In genomic region chr1:31714442-31715096, GRCh38 we compare ENCODE assay signal across 8 cellular contexts. TPM values are rescaled to one million over a fixed set of nuclear protein-coding genes. Genes with fewer than 3 reads are reported as not detected.
DNase-seq lines count a peak whose midpoint lies in the region; ATAC-seq and TF ChIP-seq lines count a peak whose summit lies in the region.

No MANE protein-coding gene starts in this region.

- H3K4me3 Mint-ChIP-seq in glutamatergic neuron (ENCODE audit: unreplicated experiment) = peak overlapping the region; percentile 90

- peaks cover 0 to 65% (median 0%) of the 10 kb centered on the region in 3 experiments for H3K27me3 ChIP-seq in neuronal stem cell (ENCODE audit: control insufficient read depth in 3 of 3, insufficient read depth in 3 of 3, low read depth in 1 of 3, low read length in 3 of 3)

- no peaks in the 10 kb centered on the region for H3K36me3 ChIP-seq in neuronal stem cell (replicated peaks in 1 of 2; ENCODE audit: control insufficient read depth in 2 of 2, insufficient read depth in 2 of 2, low read length in 2 of 2)

- peaks cover 3% of the 10 kb centered on the region for H3K27me3 Mint-ChIP-seq in glutamatergic neuron (ENCODE audit: unreplicated experiment)

- H4K91ac ChIP-seq in neuronal stem cell (ENCODE audit: low read depth, low read length, poor library complexity) = no peak overlapping the region

- peak overlapping the region; percentile 96 for H3K4me2 ChIP-seq in neuronal stem cell (ENCODE audit: insufficient read depth, low read length, poor library complexity, severe bottlenecking)

- H3K36me3 Mint-ChIP-seq in glutamatergic neuron (ENCODE audit: unreplicated experiment) = no peaks in the 10 kb centered on the region

- H4K8ac ChIP-seq in neuronal stem cell (ENCODE audit: low read depth, low read length) = no peak overlapping the region

- peak overlapping the region; percentile 47 for H3K27ac ChIP-seq in neuronal stem cell (replicated peaks; ENCODE audit: low read length)

- peak overlapping the region; percentile 97 for H2AFZ ChIP-seq in neuronal stem cell (ENCODE audit: low read length)

- H3K9me3 ChIP-seq in neuronal stem cell (replicated peaks in 1 of 2; ENCODE audit: control insufficient read depth in 2 of 2, insufficient read depth in 1 of 2, low read depth in 1 of 2, low read length in 2 of 2) = no peaks in the 10 kb centered on the region

- H3K4me1 Mint-ChIP-seq in glutamatergic neuron (ENCODE audit: low read depth, unreplicated experiment) = peaks cover 38% of the 10 kb centered on the region

- peaks cover 0 to 15% of the 10 kb centered on the region in 2 donors for H3K4me1 ChIP-seq in neuronal stem cell (ENCODE audit: control insufficient read depth in 2 of 2, insufficient read depth in 1 of 2, low read depth in 1 of 2, low read length in 2 of 2)

- H2AK5ac ChIP-seq in neuronal stem cell (ENCODE audit: low read depth, low read length) = no peak overlapping the region

- DNase-seq in EH (ENCODE audit: low read depth) (peak; percentile 91), NCI-H2227 (lab: John Stamatoyannopoulos, UW; ENCODE audit: unreplicated experiment) (peak; percentile 64), glutamatergic neuron (peak; percentile 65), neuronal stem cell (ENCODE audit: low spot score) (peak; percentile 61), SKM-1 (lab: John Stamatoyannopoulos, UW; ENCODE audit: unreplicated experiment) (no peak)
- DNase-seq in activated naive CD4-positive, alpha-beta T cell treated with Interleukin-2 at 50 U/mL for 16 hours = peak; percentile 22
- no peak for DNase-seq in activated CD4-positive, CD25-positive, alpha-beta regulatory T cell treated with anti-CD3 and anti-CD28 coated beads, Interleukin-2, amount 50 U/mL, for 72 hours

- TF ChIP-seq CTCF in glutamatergic neuron (IDR thresholded peaks at IDR 0.05; ENCODE audit: partially characterized antibody, unreplicated experiment) = no peak

- H2BK12ac ChIP-seq in neuronal stem cell (ENCODE audit: low read length) = no peak overlapping the region

- ATAC-seq in GM21526 (IDR thresholded peaks at IDR 0.05; ENCODE audit: low FRiP score, unreplicated experiment) = no peak

- peaks cover 9% of the 10 kb centered on the region for H3K9me3 Mint-ChIP-seq in glutamatergic neuron (ENCODE audit: unreplicated experiment)

- H2BK15ac ChIP-seq in neuronal stem cell (ENCODE audit: low read length) = peak overlapping the region; percentile 38

- H3K4me3 ChIP-seq in neuronal stem cell (ENCODE audit: low read length in 2 of 2) = peak overlapping the region in 1 of 2 donors; percentile 72

- WGBS in neuronal stem cell (ENCODE audit: extremely low coverage in 2 of 2, insufficient read length in 2 of 2, insufficient replicate concordance in 1 of 2), 2 donors = no CpG with 5 or more reads among the region's 39 CpGs

- H3K27ac Mint-ChIP-seq in glutamatergic neuron (ENCODE audit: unreplicated experiment) = peak overlapping the region; percentile 84

- peak overlapping the region; percentile 85 for H3K18ac ChIP-seq in neuronal stem cell (ENCODE audit: low read length)

- no peaks in the 10 kb centered on the region for H3K79me1 ChIP-seq in neuronal stem cell (ENCODE audit: low read depth, low read length)

- no peak overlapping the region for H2BK5ac ChIP-seq in neuronal stem cell (ENCODE audit: low read length)

- H3K9ac ChIP-seq in neuronal stem cell (ENCODE audit: low read depth, low read length, poor library complexity) = peak overlapping the region; percentile 61

- H3K23ac ChIP-seq in neuronal stem cell (ENCODE audit: low read depth, low read length, poor library complexity) = peak overlapping the region; percentile 31

- H2BK120ac ChIP-seq in neuronal stem cell (ENCODE audit: low read depth, low read length) = no peak overlapping the region

- no peak overlapping the region for H3K14ac ChIP-seq in neuronal stem cell (ENCODE audit: low read length)

- no peak overlapping the region for H3K4ac ChIP-seq in neuronal stem cell (ENCODE audit: low read length)

RNA-seq across cellular contexts. Expression of gene COL16A1, which starts 10.8 kb away (rescaled TPM):
- 52.2 TPM for total RNA-seq in glutamatergic neuron (ENCODE audit: unreplicated experiment)
- polyA plus RNA-seq in neuronal stem cell (2013, experiment 1 of 2) = 1.2 TPM
- polyA plus RNA-seq in neuronal stem cell (2013, experiment 2 of 2) = 1.3 TPM

RNA-seq across cellular contexts. Expression of gene ADGRB2, which starts 49.6 kb away (rescaled TPM):
- total RNA-seq in glutamatergic neuron (ENCODE audit: unreplicated experiment) = 15.8 TPM
- 25.2 TPM for polyA plus RNA-seq in neuronal stem cell (2013, experiment 1 of 2)
- 24.4 TPM for polyA plus RNA-seq in neuronal stem cell (2013, experiment 2 of 2)

Comparison
In these comparisons a context has a peak if more than half of its experiments do, and no peak if none do; other contexts are left out.
1. DNase-seq: peak in EH (single experiment), NCI-H2227 (single experiment), activated naive CD4-positive, alpha-beta T cell treated with Interleukin-2 at 50 U/mL for 16 hours (single experiment), glutamatergic neuron (single experiment) and neuronal stem cell (single experiment); none in SKM-1 (single experiment) and activated CD4-positive, CD25-positive, alpha-beta regulatory T cell treated with anti-CD3 and anti-CD28 coated beads, Interleukin-2, amount 50 U/mL, for 72 hours (single experiment).